ENCODE assay signal across 8 cellular contexts in the genomic region with DNA sequence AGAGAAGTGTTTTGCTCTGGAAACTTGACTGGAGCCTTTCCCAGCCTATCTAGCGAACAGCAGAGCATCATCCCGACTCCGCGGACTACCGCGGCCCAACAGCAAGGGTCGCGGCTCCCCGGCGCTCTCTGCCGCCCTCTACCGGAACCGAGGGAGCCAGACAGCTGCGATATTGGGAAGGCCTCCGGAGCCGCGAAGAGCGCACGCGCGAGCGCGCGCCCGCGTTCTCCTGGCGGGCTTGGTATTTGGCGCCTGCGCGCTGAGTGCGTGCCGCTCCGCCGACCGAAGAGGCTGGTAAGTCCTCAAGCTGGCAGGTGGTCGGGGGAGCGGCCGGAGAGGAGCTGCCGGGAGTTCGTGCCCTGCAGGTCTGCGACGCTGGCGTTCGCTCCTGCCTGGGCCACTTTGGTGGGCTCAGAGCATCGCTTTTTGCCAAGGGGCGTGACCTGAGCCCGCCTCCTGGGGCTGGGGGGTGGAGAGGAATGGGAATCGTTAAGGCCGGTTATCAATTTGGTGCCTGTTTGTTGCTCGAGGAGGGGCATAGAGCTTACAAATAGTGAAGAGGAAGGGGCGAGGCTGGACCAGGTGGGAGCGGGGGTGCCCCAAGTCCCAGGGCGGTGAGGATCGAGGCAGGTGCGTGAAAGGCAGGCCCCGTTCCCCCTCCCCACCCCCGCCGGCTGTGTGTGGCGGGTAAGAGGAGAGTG. TPM values are rescaled to one million over a fixed set of nuclear protein-coding genes. Genes with fewer than 3 reads are reported as not detected.
DNase-seq lines count a peak whose midpoint lies in the region; TF ChIP-seq lines count a peak whose summit lies in the region.

A gene with protein sequence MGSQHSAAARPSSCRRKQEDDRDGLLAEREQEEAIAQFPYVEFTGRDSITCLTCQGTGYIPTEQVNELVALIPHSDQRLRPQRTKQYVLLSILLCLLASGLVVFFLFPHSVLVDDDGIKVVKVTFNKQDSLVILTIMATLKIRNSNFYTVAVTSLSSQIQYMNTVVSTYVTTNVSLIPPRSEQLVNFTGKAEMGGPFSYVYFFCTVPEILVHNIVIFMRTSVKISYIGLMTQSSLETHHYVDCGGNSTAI (plus strand): TSS at position 257 of the 701 bp plus-strand sequence. CDS start 641 bp downstream, outside the sequence.

- peaks cover 22% of the 10 kb centered on the region for H3K4me1 ChIP-seq in suprapubic skin

- H3K36me3 Mint-ChIP-seq in activated naive CD4-positive, alpha-beta T cell treated with anti-CD3 and anti-CD28 coated beads, Interleukin-2, amount 10 ng/mL, durations not matched to agents 7 days and 5 days, result peaks cover 44% of the 10 kb centered on the region

- H3K4me3 Mint-ChIP-seq in activated naive CD4-positive, alpha-beta T cell treated with anti-CD3 and anti-CD28 coated beads, Interleukin-2, amount 10 ng/mL, durations not matched to agents 7 days and 5 days, result peak within 1 kb of the TSS; percentile 98

- peaks cover 7% of the 10 kb centered on the region for H3K9me3 Mint-ChIP-seq in activated naive CD4-positive, alpha-beta T cell treated with anti-CD3 and anti-CD28 coated beads, Interleukin-2, amount 10 ng/mL, durations not matched to agents 7 days and 5 days

- H3K4me3 ChIP-seq in GM08714 (ENCODE audit: low read length) (peak within 1 kb of the TSS; percentile 77), HFF-Myc (replicated peaks; ENCODE audit: low read depth, low read length) (peak within 1 kb of the TSS; percentile 86), SK-N-MC (peak within 1 kb of the TSS; percentile 98), suprapubic skin (peak within 1 kb of the TSS; percentile 92)

- H3K36me3 ChIP-seq in SK-N-MC (ENCODE audit: insufficient read depth, low read length) (peaks cover 39% of the 10 kb centered on the region), suprapubic skin (peaks cover 8% of the 10 kb centered on the region)

- peak within 1 kb of the TSS; percentile 82 for H3K9ac ChIP-seq in SK-N-MC (ENCODE audit: insufficient read length)

- H3K27ac ChIP-seq in SK-N-MC (no peak within 1 kb of the TSS), suprapubic skin (no peak within 1 kb of the TSS)

- DNase-seq in HFF-Myc (ENCODE audit: extremely low read depth, low read depth), result peak; percentile 54
- peak; percentile 78 for DNase-seq in MV-4-11 (lab: John Stamatoyannopoulos, UW)
- DNase-seq in SK-N-MC (ENCODE audit: low read depth, low spot score), result peak; percentile 40
- peak; percentile 93 for DNase-seq in activated naive CD4-positive, alpha-beta T cell treated with anti-CD3 and anti-CD28 coated beads, Interleukin-2, amount 10 ng/mL, durations not matched to agents 7 days and 5 days
- DNase-seq in globus pallidus (ENCODE audit: low spot score), result peak; percentile 86
- peak in 55 of 56 donors; percentile 28 to 93 (median 82) for DNase-seq in nucleus accumbens (lab: John Stamatoyannopoulos, UW)
- DNase-seq in suprapubic skin (ENCODE audit: low spot score in 2 of 2), result peak; percentile 91 to 92

- TF ChIP-seq EP300 in suprapubic skin (IDR thresholded peaks at IDR 0.05), result no peak

- H3K27me3 ChIP-seq in suprapubic skin, result no peaks in the 10 kb centered on the region

- TF ChIP-seq CTCF in HFF-Myc (IDR thresholded peaks at IDR 0.05; ENCODE audit: low read depth, low read length, missing control alignments), result peak; percentile 98
- TF ChIP-seq CTCF in suprapubic skin (IDR thresholded peaks at IDR 0.05), result peak; percentile 62 to 99

- CTCF ChIA-PET in activated naive CD4-positive, alpha-beta T cell treated with anti-CD3 and anti-CD28 coated beads, Interleukin-2, amount 10 ng/mL, durations not matched to agents 7 days and 5 days (lab: Charles Lee), result interaction anchor here (0.8 to 3.4 kb wide), 20 partner anchors 10 to 655 kb away, joined by 3 to 22 read pairs (median 4); partner anchors contain the start of gene ENDOU

- H3K27me3 Mint-ChIP-seq in activated naive CD4-positive, alpha-beta T cell treated with anti-CD3 and anti-CD28 coated beads, Interleukin-2, amount 10 ng/mL, durations not matched to agents 7 days and 5 days, result peaks cover 46% of the 10 kb centered on the region

- TF ChIP-seq POLR2A in suprapubic skin (IDR thresholded peaks at IDR 0.05), result no peak

- H3K27ac Mint-ChIP-seq in activated naive CD4-positive, alpha-beta T cell treated with anti-CD3 and anti-CD28 coated beads, Interleukin-2, amount 10 ng/mL, durations not matched to agents 7 days and 5 days, result peak within 1 kb of the TSS; percentile 87

- WGBS in suprapubic skin, result under 1% methylated on average over 27 of the region's 59 CpGs

- no peaks in the 10 kb centered on the region for H3K9me3 ChIP-seq in SK-N-MC (ENCODE audit: low read depth, low read length)
- no peaks in the 10 kb centered on the region for H3K9me3 ChIP-seq in suprapubic skin

- H3K4me1 Mint-ChIP-seq in activated naive CD4-positive, alpha-beta T cell treated with anti-CD3 and anti-CD28 coated beads, Interleukin-2, amount 10 ng/mL, durations not matched to agents 7 days and 5 days, result peaks cover 40% of the 10 kb centered on the region

RNA-seq across cellular contexts. Expression of the gene that starts here (rescaled TPM):
- 10 to 100 TPM; 36.8 to 52.9 (median 46.5) TPM for total RNA-seq in suprapubic skin

Comparison
In these comparisons a context has a peak if more than half of its experiments do, and no peak if none do; other contexts are left out.
1. DNase-seq: peak in every context shown above with its lines; median percentile 93 in activated naive CD4-positive, alpha-beta T cell treated with anti-CD3 and anti-CD28 coated beads, Interleukin-2, amount 10 ng/mL, durations not matched to agents 7 days and 5 days; 92 in suprapubic skin; 86 in globus pallidus; 82 in nucleus accumbens; 78 in MV-4-11; 54 in HFF-Myc; 40 in SK-N-MC.